9 cellular contexts compared by ENCODE assay signal in genomic region chr9:101458955-101459631, GRCh38. TPM values are rescaled to one million over a fixed set of nuclear protein-coding genes. Genes with fewer than 3 reads are reported as not detected.
A peak's percentile ranks its signal among the peaks of the same experiment; 100 is the strongest.
DNase-seq lines count a peak whose midpoint lies in the region; ATAC-seq and TF ChIP-seq lines count a peak whose summit lies in the region.
"Had no signal": no experiment of that assay in that cellular context is flagged by ENCODE, and none has a peak within 500 bp of the region (broad histone marks: within the 10 kb centered on the region; RNA-seq: fewer than 3 reads in every experiment).

No MANE protein-coding gene starts in this region.

- H3K27me3 Mint-ChIP-seq in CD14-positive monocyte (ENCODE audit: low read depth in 3 of 3) = peaks cover 4 to 14% (median 5%) of the 10 kb centered on the region in 3 donors

- H3K27ac Mint-ChIP-seq in CD14-positive monocyte = no peak overlapping the region
- H3K27ac Mint-ChIP-seq: activated B cell treated with CpG ODN at 0.5 μM for 24 hours had no signal

- H3K4me3 Mint-ChIP-seq in CD14-positive monocyte = no peak overlapping the region
- H3K4me3 Mint-ChIP-seq: activated B cell treated with CpG ODN at 0.5 μM for 24 hours had no signal

- intact Hi-C loops in CD14-positive monocyte (cut with micrococcal nuclease) = no loop called here

- DNase-seq in CD14-positive monocyte (ENCODE audit: low spot score) = no peak
- peak; percentile 67 for DNase-seq in NCI-H1417 treated with DMSO at 0.1 percent for 48 hours (lab: John Stamatoyannopoulos, UW)
- DNase-seq in SKM-1 (lab: John Stamatoyannopoulos, UW; ENCODE audit: unreplicated experiment) = peak; percentile 70
- peak; percentile 54 to 69 for DNase-seq in erythroblast (lab: John Stamatoyannopoulos, UW)
- peak; percentile 46 for DNase-seq in mucosa of gallbladder (ENCODE audit: low spot score)
- no peak for DNase-seq in activated CD8-positive, alpha-beta memory T cell treated with anti-CD3 and anti-CD28 coated beads for 24 hours
- DNase-seq: activated B cell treated with CpG ODN at 0.5 μM for 24 hours had no signal

- peak; percentile 90 for ATAC-seq in GM18517 (IDR thresholded peaks at IDR 0.05; ENCODE audit: unreplicated experiment)
- peak; percentile 77 for ATAC-seq in HG02938 (IDR thresholded peaks at IDR 0.05; ENCODE audit: unreplicated experiment)

- peak; percentile 58 for TF ChIP-seq CTCF in CD14-positive monocyte (IDR thresholded peaks at IDR 0.05)

- no peaks in the 10 kb centered on the region for H3K36me3 Mint-ChIP-seq in CD14-positive monocyte

- TF ChIP-seq POLR2A in erythroblast (IDR thresholded peaks at IDR 0.05; ENCODE audit: low read length) = no peak

- H3K9me3 Mint-ChIP-seq in CD14-positive monocyte = no peaks in the 10 kb centered on the region
- H3K9me3 Mint-ChIP-seq: activated B cell treated with CpG ODN at 0.5 μM for 24 hours had no signal

- H3K4me1 Mint-ChIP-seq in CD14-positive monocyte = no peaks in the 10 kb centered on the region
- H3K4me1 Mint-ChIP-seq: activated B cell treated with CpG ODN at 0.5 μM for 24 hours had no signal

RNA-seq across cellular contexts. Expression of gene ALDOB, which starts 23.5 kb away (rescaled TPM):
- polyA plus RNA-seq in CD14-positive monocyte = not detected
- 265 TPM for total RNA-seq in mucosa of gallbladder
- total RNA-seq: activated B cell treated with CpG ODN at 0.5 μM for 24 hours had no signal

Comparison
In these comparisons a context has a peak if more than half of its experiments do, and no peak if none do; other contexts are left out.
1. DNase-seq: peak in NCI-H1417 treated with DMSO at 0.1 percent for 48 hours (single experiment), SKM-1 (single experiment), erythroblast (2 of 2) and mucosa of gallbladder (single experiment); none in CD14-positive monocyte (single experiment) and activated CD8-positive, alpha-beta memory T cell treated with anti-CD3 and anti-CD28 coated beads for 24 hours (single experiment).